In genomic region chr4:13523591-13524503, GRCh38 we compare ENCODE assay signal across 30 cellular contexts. TPM values are rescaled to one million over a fixed set of nuclear protein-coding genes. Genes with fewer than 3 reads are reported as not detected.
DNase-seq lines count a peak whose midpoint lies in the region; ATAC-seq, FAIRE-seq and TF ChIP-seq lines count a peak whose summit lies in the region.
"Had no signal": no experiment of that assay in that cellular context is flagged by ENCODE, and none has a peak within 500 bp of the region (broad histone marks: within the 10 kb centered on the region; RNA-seq: fewer than 3 reads in every experiment).

No MANE protein-coding gene starts in this region.

- no peak overlapping the region for H2BK5ac ChIP-seq in H1 (ENCODE audit: low read depth, low read length)

- H3K27me3 Mint-ChIP-seq in GM23338 (ENCODE audit: insufficient read depth, low read depth, poor library complexity), result peaks cover 67% of the 10 kb centered on the region
- peaks cover 57% of the 10 kb centered on the region for H3K27me3 Mint-ChIP-seq in osteocyte (ENCODE audit: unreplicated experiment)

- 0 out of 2 replicates have a peak overlapping the region, but pooled peaks have one; percentile 22 for H2BK12ac ChIP-seq in H1 (ENCODE audit: low read depth, low read length)

- no peak overlapping the region for H3K27ac ChIP-seq in SK-N-SH (ENCODE audit: low read depth in 2 of 2, low read length in 1 of 2)
- H3K27ac ChIP-seq in GM23338 (ENCODE audit: low read depth), result no peak overlapping the region
- no peak overlapping the region for H3K27ac ChIP-seq in H1 (ENCODE audit: low read depth, low read length)
- H3K27ac ChIP-seq: BLaER1 treated with 17β-estradiol and CSF1 and Interleukin-3, amounts not matched to agents 10 nM and 100 nM; tibial artery had no signal

- H3K4me1 Mint-ChIP-seq in GM23338 (peaks cover 30% of the 10 kb centered on the region), osteocyte (ENCODE audit: unreplicated experiment) (no peaks in the 10 kb centered on the region)

- TF ChIP-seq EP300 in SK-N-SH (IDR thresholded peaks at IDR 0.05; ENCODE audit: borderline replicate concordance in 1 of 2, low read depth in 1 of 2, low read length in 1 of 2) (no peak), H1 (IDR thresholded peaks at IDR 0.05; ENCODE audit: borderline replicate concordance in 1 of 2, low read depth in 2 of 2, low read length in 2 of 2) (no peak)

- H3K9me2 ChIP-seq in SK-N-SH, result no peaks in the 10 kb centered on the region
- no peaks in the 10 kb centered on the region for H3K9me2 ChIP-seq in GM23338 (ENCODE audit: insufficient read depth)

- DNase-seq in SK-N-SH, result peak; percentile 19
- peak; percentile 71 for DNase-seq in GM23338 (ENCODE audit: low spot score)
- DNase-seq in H1 (ENCODE audit: low read depth in 1 of 2, low spot score in 2 of 2), result peak in 1 of 2 experiments; percentile 67
- peak; percentile 75 for DNase-seq in osteocyte (ENCODE audit: extremely low spot score, unreplicated experiment)
- DNase-seq in central memory CD4-positive, alpha-beta T cell, result no peak
- DNase-seq: activated B cell treated with CpG ODN at 0.5 μM for 24 hours; activated CD8-positive, alpha-beta T cell treated with anti-CD3 and anti-CD28 coated beads for 36 hours; activated naive CD4-positive, alpha-beta T cell treated with Interleukin-2 at 50 U/mL for 16 hours; effector CD4-positive, alpha-beta T cell; kidney glomerular epithelial cell; MV-4-11; NCI-H2171 treated with DMSO at 0.1 percent for 48 hours; NCI-H526; occipital lobe; stimulated activated CD4-positive, alpha-beta T cell treated with anti-CD3 and anti-CD28 coated beads, Interleukin-2, amount 100 ng/mL, for 48 hours; T-helper 9 cell; tibial artery had no signal

- peaks cover 20% of the 10 kb centered on the region for H3K36me3 Mint-ChIP-seq in GM23338 (ENCODE audit: low read depth)
- no peaks in the 10 kb centered on the region for H3K36me3 Mint-ChIP-seq in osteocyte (ENCODE audit: unreplicated experiment)

- no peak overlapping the region for H3K14ac ChIP-seq in H1 (ENCODE audit: insufficient read length)

- no peaks in the 10 kb centered on the region; a peak in 1 of 4 replicates for H3K4me1 ChIP-seq in SK-N-SH (ENCODE audit: control insufficient read depth in 1 of 2, insufficient read depth in 2 of 2, low read depth in 1 of 2, low read length in 1 of 2)
- peaks cover 69% of the 10 kb centered on the region for H3K4me1 ChIP-seq in GM23338 (ENCODE audit: insufficient read depth)
- H3K4me1 ChIP-seq in H1 (replicated peaks in 1 of 4; ENCODE audit: control insufficient read depth in 3 of 4, insufficient read depth in 4 of 4, low read length in 3 of 4), result peaks cover 5 to 30% (median 21%) of the 10 kb centered on the region in 4 experiments

- no peaks in the 10 kb centered on the region for H3F3A ChIP-seq in SK-N-SH (replicated peaks; ENCODE audit: insufficient read depth)
- peaks cover 20% of the 10 kb centered on the region for H3F3A ChIP-seq in GM23338 (replicated peaks; ENCODE audit: low read depth)

- H3K23me2 ChIP-seq in H1 (ENCODE audit: low read depth, low read length), result peaks cover 4% of the 10 kb centered on the region; the same call in 1 of the 2 replicates

- H4K91ac ChIP-seq in H1 (replicated peaks; ENCODE audit: insufficient read length, low read length), result no peak overlapping the region

- TF ChIP-seq RAD21 in SK-N-SH (IDR thresholded peaks at IDR 0.05; ENCODE audit: low read length) (no peak), H1 (IDR thresholded peaks at IDR 0.05 in 1 of 2, conservative IDR thresholded peaks at IDR 0.05 in 1 of 2; ENCODE audit: low read depth in 2 of 2, low read length in 2 of 2) (no peak)

- H3K18ac ChIP-seq in H1 (ENCODE audit: extremely low read depth, low read length), result no peak overlapping the region

- H3K4me3 ChIP-seq in SK-N-SH (ENCODE audit: low read depth in 2 of 2, low read length in 1 of 2) (no peak overlapping the region; a peak in 1 of 4 replicates), GM23338 (peak overlapping the region; percentile 48), H1 (ENCODE audit: extremely low read depth in 1 of 4, insufficient read depth in 2 of 4, low read depth in 3 of 4, low read length in 4 of 4) (peak overlapping the region in 1 of 4 experiments; percentile 56; a peak in 2 of 8 replicates)
- H3K4me3 ChIP-seq: tibial artery had no signal

- no peak for TF ChIP-seq POLR2A in H1 (IDR thresholded peaks at IDR 0.05; ENCODE audit: control extremely low read depth in 1 of 2, low read depth in 2 of 2, low read length in 2 of 2)

- no peak for ATAC-seq in SK-N-SH treated with all-trans-retinoic acid at 6 μM for 48 hours
- ATAC-seq in GM23338, result no peak; the same call in 2 of the 3 replicates
- ATAC-seq in GM18511 (IDR thresholded peaks at IDR 0.05; ENCODE audit: unreplicated experiment), result no peak
- no peak for ATAC-seq in GM21825 (IDR thresholded peaks at IDR 0.05; ENCODE audit: unreplicated experiment)
- ATAC-seq: activated CD8-positive, alpha-beta T cell treated with anti-CD3 and anti-CD28 coated beads for 36 hours; esophagus mucosa had no signal

- H3K4me2 ChIP-seq in SK-N-SH, result no peak overlapping the region
- peak overlapping the region; percentile 79 for H3K4me2 ChIP-seq in GM23338
- H3K4me2 ChIP-seq in H1 (ENCODE audit: insufficient read depth in 1 of 2, low read depth in 2 of 2, low read length in 2 of 2), result peak overlapping the region; percentile 69 to 76
- H3K4me2 ChIP-seq: BLaER1 treated with 17β-estradiol and CSF1 and Interleukin-3, amounts not matched to agents 10 nM and 100 nM had no signal

- CTCF ChIA-PET in SK-N-SH (lab: Yijun Ruan, JAX) (interaction anchor here (1.0 to 1.4 kb wide), 3 partner anchors 10 to 37 kb away, joined by 4 to 6 read pairs (median 4); no protein-coding TSS in a partner anchor), H1 (lab: Charles Lee; ENCODE audit: partially characterized antibody) (interaction anchor here (0.6 to 13.6 kb wide), 8 partner anchors 9 to 302 kb away, joined by 3 to 132 read pairs (median 7); partner anchors contain the start of genes NKX3-2 and RAB28)

- 56% methylated on average over 50 of the region's 59 CpGs for WGBS in SK-N-SH (ENCODE audit: low lambda C conversion rate)
- 5% methylated on average over 52 of the region's 59 CpGs; no CpG with 5 or more reads in 1 of the 2 experiments for WGBS in H1 (ENCODE audit: extremely low coverage in 1 of 2, insufficient coverage in 1 of 2, insufficient read length in 1 of 2, insufficient replicate concordance in 2 of 2, low coverage in 1 of 2, low lambda C conversion rate in 2 of 2, missing lambda C conversion rate in 1 of 2), 2 experiments

- H2BK120ac ChIP-seq in H1 (replicated peaks; ENCODE audit: low read depth, low read length), result no peak overlapping the region

- no peak overlapping the region for H3K4ac ChIP-seq in H1 (replicated peaks; ENCODE audit: insufficient read length, low read depth, low read length)

- no peak overlapping the region for H4K5ac ChIP-seq in H1 (ENCODE audit: insufficient read length, low read depth, low read length)

- H2BK20ac ChIP-seq in H1 (ENCODE audit: low read length), result no peak overlapping the region; the same call in 1 of the 2 replicates

- H3K9me3 Mint-ChIP-seq in GM23338 (peaks cover 18% of the 10 kb centered on the region), osteocyte (ENCODE audit: unreplicated experiment) (no peaks in the 10 kb centered on the region)
- H3K9me3 Mint-ChIP-seq: activated T-cell treated with anti-CD3 and anti-CD28 coated beads, Interleukin-2, amount 50 U/mL, for 24 hours; stimulated activated naive CD8-positive, alpha-beta T cell treated with anti-CD3 and anti-CD28 coated beads, Interleukin-15, Interleukin-2, amounts not matched to agents 100 ng/mL and 50 ng/mL, for 24 hours had no signal

- H3K36me3 ChIP-seq in SK-N-SH (replicated peaks in 1 of 2; ENCODE audit: control insufficient read depth in 1 of 2, insufficient read depth in 2 of 2, low read length in 1 of 2) (no peaks in the 10 kb centered on the region), GM23338 (ENCODE audit: insufficient read depth) (no peaks in the 10 kb centered on the region), H1 (ENCODE audit: control insufficient read depth in 2 of 4, insufficient read depth in 4 of 4, low read length in 3 of 4) (peaks cover 0 to 9% (median 2%) of the 10 kb centered on the region in 4 experiments; a peak in 2 of 8 replicates)
- H3K36me3 ChIP-seq: BLaER1 treated with 17β-estradiol and CSF1 and Interleukin-3, amounts not matched to agents 10 nM and 100 nM had no signal

- peaks cover 69% of the 10 kb centered on the region for H3K27me3 ChIP-seq in SK-N-SH (ENCODE audit: insufficient read depth)
- peaks cover 94% of the 10 kb centered on the region for H3K27me3 ChIP-seq in GM23338 (ENCODE audit: insufficient read depth)
- peaks cover 76 to 86% (median 81%) of the 10 kb centered on the region in 4 experiments for H3K27me3 ChIP-seq in H1 (replicated peaks in 1 of 4; ENCODE audit: control insufficient read depth in 3 of 4, extremely low read depth in 1 of 4, insufficient read depth in 3 of 4, low read length in 3 of 4)

- H2AK5ac ChIP-seq in H1 (ENCODE audit: low read depth, low read length), result no peak overlapping the region

- FAIRE-seq in H1 (lab: Jason Lieb, UNC), result no peak
- FAIRE-seq: A204.1, astrocyte, D721Med, frontal cortex had no signal

- H3K56ac ChIP-seq in H1 (replicated peaks; ENCODE audit: insufficient read length, low read depth, low read length), result no peak overlapping the region

- H3K4me3 Mint-ChIP-seq in GM23338 (no peak overlapping the region; the same call in 2 of the 3 replicates), osteocyte (ENCODE audit: unreplicated experiment) (no peak overlapping the region)
- H3K4me3 Mint-ChIP-seq: activated B cell treated with CpG ODN at 0.5 μM for 24 hours; activated CD8-positive, alpha-beta T cell treated with anti-CD3 and anti-CD28 coated beads for 36 hours; activated T-cell treated with anti-CD3 and anti-CD28 coated beads, Interleukin-2, amount 50 U/mL, for 24 hours had no signal

- POLR2A ChIA-PET in SK-N-SH (lab: Yijun Ruan, JAX) (no interaction called here), H1 (lab: Charles Lee; ENCODE audit: partially characterized antibody) (interaction anchor here (1.2 to 5.6 kb wide), 5 partner anchors 8 to 40 kb away, joined by 3 to 37 read pairs (median 9); partner anchors contain the start of gene NKX3-2)

- peak overlapping the region; percentile 65; the same call in 1 of the 2 replicates for H2BK15ac ChIP-seq in H1 (ENCODE audit: low read length)

- TF ChIP-seq CTCF in SK-N-SH (IDR thresholded peaks at IDR 0.05) (no peak), GM23338 (conservative IDR thresholded peaks at IDR 0.05; ENCODE audit: low read depth in 2 of 2) (no peak), H1 (IDR thresholded peaks at IDR 0.05; ENCODE audit: control extremely low read depth in 1 of 3, insufficient read depth in 1 of 3, low read depth in 1 of 3, low read length in 3 of 3) (no peak), osteocyte (IDR thresholded peaks at IDR 0.05) (no peak)

- H2AFZ ChIP-seq in SK-N-SH (ENCODE audit: low read depth) (no peak overlapping the region), GM23338 (peak overlapping the region; percentile 91; the same call in 1 of the 2 replicates), H1 (ENCODE audit: low read length) (0 out of 2 replicates have a peak overlapping the region, but pooled peaks have one; percentile 0)

- H3K9me3 ChIP-seq in SK-N-SH (no peaks in the 10 kb centered on the region; the same call in 1 of the 2 replicates), H1 (ENCODE audit: insufficient read depth in 2 of 2, low read depth in 1 of 2, low read length in 1 of 2) (peaks cover 8 to 14% of the 10 kb centered on the region in 2 experiments)

- no peak overlapping the region for H3K23ac ChIP-seq in H1 (ENCODE audit: insufficient read length)

- H3K79me2 ChIP-seq in SK-N-SH (ENCODE audit: insufficient read depth) (no peaks in the 10 kb centered on the region), GM23338 (replicated peaks; ENCODE audit: insufficient read depth) (no peaks in the 10 kb centered on the region), H1 (ENCODE audit: control insufficient read depth in 1 of 2, insufficient read depth in 2 of 2, low read length in 2 of 2) (no peaks in the 10 kb centered on the region)

- H3K27ac Mint-ChIP-seq in GM23338 (no peak overlapping the region), osteocyte (ENCODE audit: unreplicated experiment) (no peak overlapping the region)
- H3K27ac Mint-ChIP-seq: activated B cell treated with CpG ODN at 0.5 μM for 24 hours; activated CD8-positive, alpha-beta T cell treated with anti-CD3 and anti-CD28 coated beads for 36 hours; activated T-cell treated with anti-CD3 and anti-CD28 coated beads, Interleukin-2, amount 50 U/mL, for 24 hours; HFFc6; stimulated activated naive CD8-positive, alpha-beta T cell treated with anti-CD3 and anti-CD28 coated beads, Interleukin-15, Interleukin-2, amounts not matched to agents 100 ng/mL and 50 ng/mL, for 24 hours had no signal

- no peak overlapping the region for H4K8ac ChIP-seq in H1 (ENCODE audit: extremely low read depth, insufficient read depth, low read length)

- H4K20me1 ChIP-seq in SK-N-SH (ENCODE audit: insufficient read depth) (no peaks in the 10 kb centered on the region), GM23338 (replicated peaks; ENCODE audit: insufficient read depth) (peaks cover 4% of the 10 kb centered on the region; the same call in 1 of the 2 replicates), H1 (replicated peaks in 1 of 2; ENCODE audit: control insufficient read depth in 1 of 2, insufficient read depth in 2 of 2, low read length in 2 of 2) (peaks cover 9 to 12% of the 10 kb centered on the region in 2 experiments)

- no peaks in the 10 kb centered on the region for H3K79me1 ChIP-seq in H1 (ENCODE audit: low read depth, low read length)

- no peak overlapping the region for H3K9ac ChIP-seq in SK-N-SH
- no peak overlapping the region for H3K9ac ChIP-seq in H1 (replicated peaks in 1 of 4; ENCODE audit: extremely low read depth in 1 of 4, low read depth in 3 of 4, low read length in 3 of 4)
- H3K9ac ChIP-seq: BLaER1 treated with 17β-estradiol and CSF1 and Interleukin-3, amounts not matched to agents 10 nM and 100 nM had no signal

RNA-seq across cellular contexts. Expression of gene NKX3-2, which starts 20.5 kb away (rescaled TPM):
- polyA plus RNA-seq in SK-N-SH (2012; rRNA removed) (0.15 and 0.16 TPM in 2 replicates), GM23338 (2016; fragmentation: Nextera tagmentation; extraction: Ambion mirVana) (not detected in 2 replicates), H1 (2011; rRNA removed) (0.03 TPM in 1 of 2 replicates, not detected in the other)
- polyA plus RNA-seq in SK-N-SH (2012; cell fraction: cytosol; rRNA removed), result 0.12 TPM in 2 replicates
- polyA plus RNA-seq in SK-N-SH (2012; cell fraction: nucleus; rRNA removed), result 0.36 and 0.38 TPM in 2 replicates
- total RNA-seq in GM23338 (2014; rRNA removed; shearing (Covaris generic)), result 0.14 TPM in 1 of 2 replicates, not detected in the other
- 0.11 and 0.13 TPM in 2 replicates for total RNA-seq in H1 (2021; fragmentation: NEBNext Ultra II Directional; extraction: Animal tissue kit (Norgen Biotek cat#: 25700))
- polyA plus RNA-seq in H1 (2011; cell fraction: cytosol; rRNA removed), result 0.03 TPM
- 0.06 TPM for polyA plus RNA-seq in H1 (2011; cell fraction: nucleus; rRNA removed)
- 0.07 TPM in 1 of 4 replicates, not detected in the others for polyA plus RNA-seq in H1 (2012, experiment 1 of 2)
- not detected for polyA plus RNA-seq in H1 (2012, experiment 2 of 2)
- polyA plus RNA-seq in H1 (2013, experiment 1 of 2), result 0.06 TPM
- polyA plus RNA-seq in H1 (2013, experiment 2 of 2), result 0.06 TPM
- polyA minus RNA-seq in H1 (2011; rRNA and poly(A)+ RNA removed), result not detected in 2 replicates
- not detected for polyA minus RNA-seq in H1 (2011; cell fraction: cytosol; rRNA and poly(A)+ RNA removed)
- polyA minus RNA-seq in H1 (2011; cell fraction: nucleus; rRNA and poly(A)+ RNA removed), result not detected
- 2.7 and 2.9 TPM in 2 replicates for total RNA-seq in osteocyte
- total RNA-seq: activated B cell treated with CpG ODN at 0.5 μM for 24 hours; activated CD8-positive, alpha-beta T cell treated with anti-CD3 and anti-CD28 coated beads for 36 hours; esophagus mucosa; frontal cortex; occipital lobe; renal cortical epithelial cell had no signal

RNA-seq across cellular contexts. Expression of gene RAB28, which starts 39.7 kb away (rescaled TPM):
- polyA plus RNA-seq in SK-N-SH (2012; rRNA removed) (10.5 and 14.8 TPM in 2 replicates), GM23338 (2016; fragmentation: Nextera tagmentation; extraction: Ambion mirVana) (13.8 and 15.3 TPM in 2 replicates), H1 (2011; rRNA removed) (10.5 and 16.0 TPM in 2 replicates)
- 15.3 and 18.5 TPM in 2 replicates for polyA plus RNA-seq in SK-N-SH (2012; cell fraction: cytosol; rRNA removed)
- polyA plus RNA-seq in SK-N-SH (2012; cell fraction: nucleus; rRNA removed), result 8.0 and 14.2 TPM in 2 replicates
- 23.9 and 35.9 TPM in 2 replicates for total RNA-seq in GM23338 (2014; rRNA removed; shearing (Covaris generic))
- total RNA-seq in H1 (2021; fragmentation: NEBNext Ultra II Directional; extraction: Animal tissue kit (Norgen Biotek cat#: 25700)), result 18.7 and 20.8 TPM in 2 replicates
- polyA plus RNA-seq in H1 (2011; cell fraction: cytosol; rRNA removed), result 18.4 TPM
- polyA plus RNA-seq in H1 (2011; cell fraction: nucleus; rRNA removed), result 8.2 TPM
- 11.5 to 18.1 TPM (median 12.6 TPM) in 4 replicates for polyA plus RNA-seq in H1 (2012, experiment 1 of 2)
- 3.0 TPM for polyA plus RNA-seq in H1 (2012, experiment 2 of 2)
- polyA plus RNA-seq in H1 (2013, experiment 1 of 2), result 13.7 TPM
- polyA plus RNA-seq in H1 (2013, experiment 2 of 2), result 13.7 TPM
- 8.5 and 10.3 TPM in 2 replicates for polyA minus RNA-seq in H1 (2011; rRNA and poly(A)+ RNA removed)
- polyA minus RNA-seq in H1 (2011; cell fraction: cytosol; rRNA and poly(A)+ RNA removed), result 7.0 TPM
- polyA minus RNA-seq in H1 (2011; cell fraction: nucleus; rRNA and poly(A)+ RNA removed), result 23.5 TPM
- total RNA-seq in osteocyte, result 13.2 and 16.2 TPM in 2 replicates

Comparison
In these comparisons a context has a peak if more than half of its experiments do, and no peak if none do; other contexts are left out.
1. Of the 17 proteins assayed by ChIP-seq in both H1 and SK-N-SH: peak only in H1: MAX; only in SK-N-SH: none; in both: none; in neither: 16.